ENCODE assay signal across 1 cellular context in the genomic region with DNA sequence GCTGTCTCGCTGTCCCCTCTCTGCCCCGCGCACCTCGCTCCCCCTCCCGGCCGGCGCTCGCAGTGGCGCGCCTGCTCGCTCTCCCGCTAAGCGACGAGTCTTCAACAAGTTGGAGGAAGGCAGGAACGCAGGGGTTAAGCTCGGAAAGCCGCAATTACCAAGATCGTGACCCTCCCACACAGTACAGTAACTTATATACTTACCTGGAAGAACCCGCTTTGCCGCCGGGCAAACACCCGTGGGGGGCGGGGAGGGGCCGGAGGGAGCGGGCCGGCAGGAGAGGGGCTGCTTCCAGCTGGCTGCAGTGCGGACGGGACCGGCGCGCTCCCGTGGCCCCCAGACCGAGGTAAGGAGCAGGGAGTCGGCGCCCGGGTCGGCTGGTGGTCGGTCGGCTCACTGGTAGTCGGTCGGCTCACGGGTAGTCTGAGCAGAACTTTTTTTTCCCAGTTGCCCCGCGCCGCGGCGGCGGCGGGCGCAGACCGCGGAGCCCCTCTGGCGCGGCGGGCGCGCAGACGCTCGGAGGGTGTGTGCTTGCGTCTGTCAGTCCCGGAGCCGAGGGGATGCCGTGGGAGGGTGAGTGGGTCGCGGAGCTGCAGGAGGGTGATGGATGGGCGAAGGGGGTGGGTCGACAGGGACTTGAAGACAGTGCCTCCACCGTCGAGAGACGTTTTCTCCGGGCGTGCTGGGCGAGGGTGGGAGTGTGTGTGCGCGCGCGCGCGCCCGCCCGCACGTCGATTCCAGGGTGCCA.
TF ChIP-seq lines count a peak whose summit lies in the region.

No MANE protein-coding gene starts in this region.

TF ChIP-seq in H1, 55 proteins besides CTCF, POLR2A, EP300 and RAD21 (continued from another document):
- no peak for TF ChIP-seq ATF3 (IDR thresholded peaks at IDR 0.05; ENCODE audit: insufficient read depth, low read depth, low read length)
- TF ChIP-seq SP4 (IDR thresholded peaks at IDR 0.05; ENCODE audit: low read length), result no peak
- peak; percentile 86 for TF ChIP-seq ASH2L (IDR thresholded peaks at IDR 0.05; ENCODE audit: low read length)
- peak; percentile 69; the same call in 1 of the 2 replicates for TF ChIP-seq TAF1 (IDR thresholded peaks at IDR 0.05; ENCODE audit: low read depth, low read length)
- peak; percentile 94 for TF ChIP-seq KDM4A (IDR thresholded peaks at IDR 0.05; ENCODE audit: low read depth, low read length, severe bottlenecking)
- TF ChIP-seq NANOG (IDR thresholded peaks at IDR 0.05; ENCODE audit: insufficient read depth, low read depth, low read length, poor library complexity, severe bottlenecking), result no peak
